Comparison of ENCODE assay signal across 3 cellular contexts in the genomic region with DNA sequence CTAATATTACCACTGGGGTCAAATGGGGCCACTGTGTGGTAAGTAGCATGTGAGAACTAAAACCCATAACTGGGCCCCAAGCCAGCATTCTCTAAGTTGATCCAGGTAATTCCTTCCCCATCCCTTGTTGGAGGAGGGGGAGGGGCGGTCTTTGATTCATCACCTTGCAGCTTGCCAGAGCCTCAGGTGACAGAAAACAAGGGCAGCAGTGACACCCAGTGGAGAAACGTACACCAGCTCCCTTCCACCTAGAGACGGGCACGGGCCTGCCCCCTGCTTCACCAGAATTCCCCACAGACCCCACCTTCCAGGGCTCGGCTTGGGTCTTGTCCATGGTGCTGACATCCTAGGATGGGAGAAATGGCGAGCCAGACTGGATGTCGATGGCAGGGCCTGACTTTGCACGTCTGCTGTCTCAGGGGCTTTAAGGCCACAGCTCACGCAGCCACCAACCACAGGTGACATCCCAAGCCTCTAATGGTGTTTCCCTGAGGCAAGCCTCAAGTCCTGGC.
A peak's percentile ranks its signal among the peaks of the same experiment; 100 is the strongest.
TF ChIP-seq lines count a peak whose summit lies in the region.

No MANE protein-coding gene starts in this region.

TF ChIP-seq in HCT116, 20 proteins besides CTCF, POLR2A, EP300 and RAD21 (continued from another document):
- TF ChIP-seq, protein P1, sequence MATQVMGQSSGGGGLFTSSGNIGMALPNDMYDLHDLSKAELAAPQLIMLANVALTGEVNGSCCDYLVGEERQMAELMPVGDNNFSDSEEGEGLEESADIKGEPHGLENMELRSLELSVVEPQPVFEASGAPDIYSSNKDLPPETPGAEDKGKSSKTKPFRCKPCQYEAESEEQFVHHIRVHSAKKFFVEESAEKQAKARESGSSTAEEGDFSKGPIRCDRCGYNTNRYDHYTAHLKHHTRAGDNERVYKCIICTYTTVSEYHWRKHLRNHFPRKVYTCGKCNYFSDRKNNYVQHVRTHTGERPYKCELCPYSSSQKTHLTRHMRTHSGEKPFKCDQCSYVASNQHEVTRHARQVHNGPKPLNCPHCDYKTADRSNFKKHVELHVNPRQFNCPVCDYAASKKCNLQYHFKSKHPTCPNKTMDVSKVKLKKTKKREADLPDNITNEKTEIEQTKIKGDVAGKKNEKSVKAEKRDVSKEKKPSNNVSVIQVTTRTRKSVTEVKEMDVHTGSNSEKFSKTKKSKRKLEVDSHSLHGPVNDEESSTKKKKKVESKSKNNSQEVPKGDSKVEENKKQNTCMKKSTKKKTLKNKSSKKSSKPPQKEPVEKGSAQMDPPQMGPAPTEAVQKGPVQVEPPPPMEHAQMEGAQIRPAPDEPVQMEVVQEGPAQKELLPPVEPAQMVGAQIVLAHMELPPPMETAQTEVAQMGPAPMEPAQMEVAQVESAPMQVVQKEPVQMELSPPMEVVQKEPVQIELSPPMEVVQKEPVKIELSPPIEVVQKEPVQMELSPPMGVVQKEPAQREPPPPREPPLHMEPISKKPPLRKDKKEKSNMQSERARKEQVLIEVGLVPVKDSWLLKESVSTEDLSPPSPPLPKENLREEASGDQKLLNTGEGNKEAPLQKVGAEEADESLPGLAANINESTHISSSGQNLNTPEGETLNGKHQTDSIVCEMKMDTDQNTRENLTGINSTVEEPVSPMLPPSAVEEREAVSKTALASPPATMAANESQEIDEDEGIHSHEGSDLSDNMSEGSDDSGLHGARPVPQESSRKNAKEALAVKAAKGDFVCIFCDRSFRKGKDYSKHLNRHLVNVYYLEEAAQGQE (IDR thresholded peaks at IDR 0.05; ENCODE audit: low read depth): peak; percentile 93

TF ChIP-seq in endothelial cell of umbilical vein, 7 proteins besides CTCF, POLR2A, EP300 and RAD21 (continued from another document):
- TF ChIP-seq, protein P2, sequence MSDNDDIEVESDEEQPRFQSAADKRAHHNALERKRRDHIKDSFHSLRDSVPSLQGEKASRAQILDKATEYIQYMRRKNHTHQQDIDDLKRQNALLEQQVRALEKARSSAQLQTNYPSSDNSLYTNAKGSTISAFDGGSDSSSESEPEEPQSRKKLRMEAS (IDR thresholded peaks at IDR 0.05; ENCODE audit: insufficient read depth, insufficient read length): no peak
- TF ChIP-seq FOS (IDR thresholded peaks at IDR 0.05; ENCODE audit: borderline replicate concordance, insufficient read depth, low read length) (no peak), POLR2AphosphoS5 (IDR thresholded peaks at IDR 0.05; ENCODE audit: insufficient read depth, low read depth, low read length) (no peak), EZH2 (IDR thresholded peaks at IDR 0.05; ENCODE audit: borderline replicate concordance, low read depth, low read length, severe bottlenecking) (no peak), MYC (IDR thresholded peaks at IDR 0.05; ENCODE audit: low read depth, low read length) (no peak), JUN (IDR thresholded peaks at IDR 0.05; ENCODE audit: borderline replicate concordance, insufficient read depth, insufficient read length, low read depth) (no peak)

TF ChIP-seq in neural cell, 6 proteins besides CTCF, POLR2A, EP300 and RAD21 (continued from another document):
- no peak for TF ChIP-seq EZH2 (IDR thresholded peaks at IDR 0.05; ENCODE audit: borderline replicate concordance, insufficient read depth, low read length, poor library complexity, severe bottlenecking)
